Comparison of ENCODE assay signal across 13 cellular contexts in the genomic region with DNA sequence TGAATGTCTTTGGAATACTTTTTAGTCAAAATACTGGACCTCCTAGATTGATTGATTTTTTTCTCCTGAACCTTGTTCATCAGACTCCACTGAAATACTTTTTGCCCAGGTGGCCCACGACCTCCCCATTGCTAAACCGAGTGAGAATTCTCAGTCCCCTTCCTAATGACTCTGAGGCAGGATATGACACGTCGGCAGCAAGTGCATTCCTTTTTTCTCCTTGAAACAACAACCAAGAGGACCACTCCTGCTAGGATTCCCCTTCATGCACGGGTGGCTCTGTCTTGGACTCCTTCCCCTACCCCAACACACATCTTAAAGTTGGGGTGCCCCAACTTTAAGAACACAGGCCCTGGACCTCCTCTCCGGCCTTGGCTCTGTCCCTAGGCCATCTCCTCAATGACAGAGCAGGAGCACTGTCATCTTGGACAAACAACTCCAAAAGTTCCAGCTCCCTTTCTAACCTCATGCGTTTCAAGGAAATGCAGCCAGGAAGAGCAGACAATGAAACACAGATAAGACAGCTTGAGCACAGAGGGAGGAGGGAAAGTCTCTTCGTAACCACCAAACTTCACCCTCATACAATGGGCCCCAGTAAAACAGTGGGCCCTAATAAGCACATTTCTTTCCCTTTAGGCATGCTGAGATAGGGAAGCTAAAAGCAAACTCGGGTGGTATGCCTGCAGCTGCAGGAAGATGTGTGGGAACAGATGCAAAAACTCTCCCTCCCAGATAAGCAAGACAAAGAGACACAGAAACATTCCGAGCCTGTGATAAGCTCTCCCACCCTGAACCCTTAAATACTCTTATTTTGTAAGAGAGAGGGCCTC. TPM values are rescaled to one million over a fixed set of nuclear protein-coding genes. Genes with fewer than 3 reads are reported as not detected.
DNase-seq lines count a peak whose midpoint lies in the region; ATAC-seq and TF ChIP-seq lines count a peak whose summit lies in the region.
"Had no signal": no experiment of that assay in that cellular context is flagged by ENCODE, and none has a peak within 500 bp of the region (broad histone marks: within the 10 kb centered on the region; RNA-seq: fewer than 3 reads in every experiment).

No MANE protein-coding gene starts in this region.

- no peak overlapping the region for H3K4me3 ChIP-seq in RWPE2 (ENCODE audit: severe bottlenecking)
- no peak overlapping the region for H3K4me3 ChIP-seq in fibroblast of pulmonary artery (replicated peaks; ENCODE audit: low read depth, low read length)
- H3K4me3 ChIP-seq: SJSA1 had no signal

- no peaks in the 10 kb centered on the region for H3K36me3 ChIP-seq in RWPE2 (ENCODE audit: low read depth)

- H3K27ac ChIP-seq in RWPE2 (ENCODE audit: poor library complexity, severe bottlenecking) = no peak overlapping the region
- H3K27ac ChIP-seq: SJSA1 had no signal

- no peaks in the 10 kb centered on the region for H3K9me3 ChIP-seq in RWPE2 (ENCODE audit: severe bottlenecking)
- H3K9me3 ChIP-seq: SJSA1 had no signal

- peak; percentile 93 for DNase-seq in CMK (ENCODE audit: low read depth)
- peak; percentile 9 for DNase-seq in RWPE2 (ENCODE audit: low spot score)
- DNase-seq in fibroblast of pulmonary artery (ENCODE audit: low read depth) = peak; percentile 92
- peak; percentile 35 for DNase-seq in myocyte (ENCODE audit: low read depth)
- no peak for DNase-seq in T-helper 2 cell
- DNase-seq in DMS53 treated with DMSO at 0.1 percent for 48 hours (lab: John Stamatoyannopoulos, UW; ENCODE audit: unreplicated experiment) = no peak
- no peak for DNase-seq in C1 segment of cervical spinal cord (lab: John Stamatoyannopoulos, UW)
- DNase-seq: activated naive CD4-positive, alpha-beta T cell treated with anti-CD3 and anti-CD28 coated beads, Interleukin-2, amount 10 ng/mL, durations not matched to agents 7 days and 5 days; caudate nucleus; NCI-H2171; stimulated activated CD4-positive, alpha-beta T cell treated with anti-CD3 and anti-CD28 coated beads, Interleukin-1b, Interleukin-23, amount 100 ng/mL, for 48 hours had no signal

- ATAC-seq in RWPE2 (ENCODE audit: low read depth) = no peak
- no peak for ATAC-seq in HG03469 (IDR thresholded peaks at IDR 0.05; ENCODE audit: unreplicated experiment)

- H3K4me1 ChIP-seq in RWPE2 (ENCODE audit: insufficient read depth, poor library complexity, severe bottlenecking) = no peaks in the 10 kb centered on the region
- H3K4me1 ChIP-seq: SJSA1 had no signal

- TF ChIP-seq CTCF in RWPE2 (IDR thresholded peaks at IDR 0.05; ENCODE audit: poor library complexity, severe bottlenecking) (no peak), fibroblast of pulmonary artery (IDR thresholded peaks at IDR 0.05; ENCODE audit: low read length, missing control alignments) (no peak)

- no peaks in the 10 kb centered on the region for H3K27me3 ChIP-seq in RWPE2 (ENCODE audit: insufficient read depth, poor library complexity, severe bottlenecking)
- H3K27me3 ChIP-seq: SJSA1 had no signal

RNA-seq across cellular contexts. Expression of a gene that starts 33.9 kb away (rescaled TPM):
- 2.2 and 8.7 TPM in 2 replicates for total RNA-seq in myocyte
- 2.8 TPM for polyA plus RNA-seq in myocyte (2012)

RNA-seq across cellular contexts. Expression of a gene that starts 34.0 kb away (rescaled TPM):
- total RNA-seq in myocyte = 17.5 and 21.6 TPM in 2 replicates
- 6.6 TPM for polyA plus RNA-seq in myocyte (2012)

Comparison
In these comparisons a context has a peak if more than half of its experiments do, and no peak if none do; other contexts are left out.
1. DNase-seq: peak in CMK (single experiment), RWPE2 (single experiment), fibroblast of pulmonary artery (single experiment) and myocyte (single experiment); none in T-helper 2 cell (0 of 5), DMS53 treated with DMSO at 0.1 percent for 48 hours (single experiment) and C1 segment of cervical spinal cord (0 of 14).